8 cellular contexts compared by ENCODE assay signal in genomic region chr20:63706852-63707557, GRCh38. TPM values are rescaled to one million over a fixed set of nuclear protein-coding genes. Genes with fewer than 3 reads are reported as not detected.
DNase-seq lines count a peak whose midpoint lies in the region; ATAC-seq, FAIRE-seq and TF ChIP-seq lines count a peak whose summit lies in the region.

No MANE protein-coding gene starts in this region.

- no peak for FAIRE-seq in frontal cortex (lab: Jason Lieb, UNC)

- H3K27ac Mint-ChIP-seq in osteocyte (ENCODE audit: unreplicated experiment) = peak overlapping the region; percentile 61

- H3K9me3 Mint-ChIP-seq in osteocyte (ENCODE audit: unreplicated experiment) = no peaks in the 10 kb centered on the region

- no peaks in the 10 kb centered on the region for H3K27me3 Mint-ChIP-seq in osteocyte (ENCODE audit: unreplicated experiment)

- peak; percentile 25 for ATAC-seq in HG02970 (IDR thresholded peaks at IDR 0.05; ENCODE audit: low FRiP score, unreplicated experiment)

- peaks cover 25% of the 10 kb centered on the region for H3K4me1 Mint-ChIP-seq in osteocyte (ENCODE audit: unreplicated experiment)

- H3K36me3 Mint-ChIP-seq in osteocyte (ENCODE audit: unreplicated experiment) = peaks cover 25% of the 10 kb centered on the region

- TF ChIP-seq CTCF in osteocyte (IDR thresholded peaks at IDR 0.05) = peak; percentile 38

- DNase-seq in NCI-H345 (lab: John Stamatoyannopoulos, UW) = peak; percentile 39
- DNase-seq in NCI-H345 treated with DMSO at 0.1 percent for 48 hours (lab: John Stamatoyannopoulos, UW; ENCODE audit: unreplicated experiment) = no peak
- peak; percentile 15 to 47 for DNase-seq in NOMO-1 (lab: John Stamatoyannopoulos, UW; ENCODE audit: unreplicated experiment in 2 of 2)
- peak; percentile 42 for DNase-seq in activated T-helper 9 cell treated with anti-CD3 and anti-CD28 coated beads, Interleukin-2, amount 50 U/mL, for 16 hours (ENCODE audit: low read depth)
- DNase-seq in frontal cortex (ENCODE audit: low spot score in 2 of 2) = peak; percentile 22 to 32
- peak; percentile 84 for DNase-seq in osteocyte (ENCODE audit: extremely low spot score, unreplicated experiment)
- no peak for DNase-seq in COR-L47 (lab: John Stamatoyannopoulos, UW)

- H3K4me3 Mint-ChIP-seq in osteocyte (ENCODE audit: unreplicated experiment) = peak overlapping the region; percentile 81

RNA-seq across cellular contexts. Expression of gene ARFRP1, which starts 0.8 kb away (rescaled TPM):
- total RNA-seq in frontal cortex (18.3 TPM), osteocyte (46.1 and 46.7 TPM in 2 replicates)

RNA-seq across cellular contexts. Expression of gene ZGPAT, which starts 0.8 kb away (rescaled TPM):
- total RNA-seq in frontal cortex (6.5 TPM), osteocyte (24.3 and 28.0 TPM in 2 replicates)

RNA-seq across cellular contexts. Expression of gene TNFRSF6B, which starts 10.6 kb away (rescaled TPM):
- not detected for total RNA-seq in frontal cortex
- total RNA-seq in osteocyte = 0.84 and 2.3 TPM in 2 replicates

RNA-seq across cellular contexts. Expression of gene LIME1, which starts 29.5 kb away (rescaled TPM):
- total RNA-seq in frontal cortex = 4.9 TPM
- total RNA-seq in osteocyte = 9.4 and 12.5 TPM in 2 replicates

RNA-seq across cellular contexts. Expression of gene SLC2A4RG, which starts 32.6 kb away (rescaled TPM):
- total RNA-seq in frontal cortex = 1.2 TPM
- 74.8 and 80.7 TPM in 2 replicates for total RNA-seq in osteocyte

Comparison
In these comparisons a context has a peak if more than half of its experiments do, and no peak if none do; other contexts are left out.
1. DNase-seq: peak in NCI-H345 (single experiment), NOMO-1 (2 of 2), activated T-helper 9 cell treated with anti-CD3 and anti-CD28 coated beads, Interleukin-2, amount 50 U/mL, for 16 hours (single experiment), frontal cortex (2 of 2) and osteocyte (single experiment); none in NCI-H345 treated with DMSO at 0.1 percent for 48 hours (single experiment) and COR-L47 (single experiment).